ENCODE assay signal across 15 cellular contexts in the genomic region with DNA sequence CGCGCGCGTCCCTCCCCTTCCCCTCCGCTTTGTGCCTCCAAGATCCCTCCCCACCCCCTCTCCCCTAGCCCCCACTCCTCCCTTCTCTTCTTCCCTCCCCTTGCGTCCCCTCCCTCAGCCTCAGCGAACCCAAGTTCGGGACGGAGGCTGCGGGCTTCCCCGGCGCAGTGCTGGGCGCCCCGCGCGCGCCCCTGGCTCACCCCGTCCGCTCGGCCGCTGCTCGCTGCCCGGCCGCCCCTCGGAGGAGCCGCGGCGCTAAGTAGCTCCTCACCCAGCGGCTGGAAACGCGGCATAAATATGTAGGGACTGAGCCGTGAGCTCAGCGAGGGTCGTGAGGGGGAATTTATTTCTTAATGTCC. TPM values are rescaled to one million over a fixed set of nuclear protein-coding genes. Genes with fewer than 3 reads are reported as not detected.
DNase-seq lines count a peak whose midpoint lies in the region; ATAC-seq and TF ChIP-seq lines count a peak whose summit lies in the region.
"Had no signal": no experiment of that assay in that cellular context is flagged by ENCODE, and none has a peak within 500 bp of the region (broad histone marks: within the 10 kb centered on the region; RNA-seq: fewer than 3 reads in every experiment).

A gene (minus strand): TSS at position 315 of the 359 bp plus-strand sequence. CDS start 30,557 bp downstream, outside the sequence.

- no peaks in the 10 kb centered on the region for H3K36me3 Mint-ChIP-seq in osteocyte (ENCODE audit: unreplicated experiment)

- H3K36me3 ChIP-seq in ES-I3 (ENCODE audit: insufficient read depth, low read length) (no peaks in the 10 kb centered on the region), RWPE2 (ENCODE audit: low read depth) (no peaks in the 10 kb centered on the region)
- H3K36me3 ChIP-seq: ovary had no signal

- ATAC-seq in RWPE2 (ENCODE audit: low read depth), result peak; percentile 30; the same call in 1 of the 3 replicates
- ATAC-seq: Panc1 had no signal

- peaks cover 19% of the 10 kb centered on the region for H3K27me3 ChIP-seq in RWPE2 (ENCODE audit: insufficient read depth, poor library complexity, severe bottlenecking)
- H3K27me3 ChIP-seq: ovary had no signal

- DNase-seq in RWPE2 (ENCODE audit: low spot score) (no peak), osteocyte (ENCODE audit: extremely low spot score, unreplicated experiment) (no peak), AG20443 (ENCODE audit: low spot score) (no peak)
- no peak for DNase-seq in stimulated activated CD4-positive, alpha-beta T cell treated with anti-CD3 and anti-CD28 coated beads, Interleukin-4, amount 100 ng/mL, for 4 hours
- DNase-seq in central memory CD4-positive, alpha-beta T cell, result no peak
- DNase-seq in activated CD4-positive, alpha-beta T cell treated with anti-CD3 and anti-CD28 coated beads for 4 hours, result no peak
- DNase-seq: activated CD4-positive, alpha-beta T cell treated with anti-CD3 and anti-CD28 coated beads, Interleukin-2, amount 10 ng/mL, durations not matched to agents 24 days and 14 days; AML-193; foreskin melanocyte; ovary; stimulated activated CD8-positive, alpha-beta memory T cell treated with anti-CD3 and anti-CD28 coated beads, Interleukin-4, amount 100 ng/mL, for 48 hours had no signal

- TF ChIP-seq CTCF in RWPE2 (IDR thresholded peaks at IDR 0.05; ENCODE audit: poor library complexity, severe bottlenecking) (no peak), osteocyte (IDR thresholded peaks at IDR 0.05) (no peak)

- 0 out of 2 replicates have a peak, but pooled peaks cover 4% of the 10 kb centered on the region for H3K4me1 ChIP-seq in ES-I3 (ENCODE audit: insufficient read depth, low read length)
- peaks cover 2% of the 10 kb centered on the region for H3K4me1 ChIP-seq in RWPE2 (ENCODE audit: insufficient read depth, poor library complexity, severe bottlenecking)

- H3K9ac ChIP-seq in ES-I3 (ENCODE audit: low read depth, low read length), result peak within 1 kb of the TSS; percentile 70

- H3K27ac Mint-ChIP-seq in osteocyte (ENCODE audit: unreplicated experiment), result no peak within 1 kb of the TSS
- H3K27ac Mint-ChIP-seq: activated CD4-positive, alpha-beta T cell treated with anti-CD3 and anti-CD28 coated beads, Interleukin-2, amount 10 ng/mL, durations not matched to agents 24 days and 14 days; T-helper 1 cell treated with Interleukin-12 subunit alpha and Interleukin-12 subunit beta and Interleukin-4 antibody, amounts not matched to agents 30 μg/mL and 1 μg/mL, for 36 hours had no signal

- H3K27me3 Mint-ChIP-seq in osteocyte (ENCODE audit: unreplicated experiment), result peaks cover 77% of the 10 kb centered on the region

- H3K4me3 ChIP-seq in RWPE2 (ENCODE audit: severe bottlenecking), result peak within 1 kb of the TSS; percentile 50
- peak within 1 kb of the TSS; percentile 88 for H3K4me3 ChIP-seq in iPS-11a (ENCODE audit: low read depth, low read length)
- H3K4me3 ChIP-seq: ovary had no signal

- peak within 1 kb of the TSS; percentile 32 for H3K4me3 Mint-ChIP-seq in osteocyte (ENCODE audit: unreplicated experiment)
- H3K4me3 Mint-ChIP-seq: activated CD4-positive, alpha-beta T cell treated with anti-CD3 and anti-CD28 coated beads, Interleukin-2, amount 10 ng/mL, durations not matched to agents 24 days and 14 days; T-helper 1 cell treated with Interleukin-12 subunit alpha and Interleukin-12 subunit beta and Interleukin-4 antibody, amounts not matched to agents 30 μg/mL and 1 μg/mL, for 36 hours had no signal

- H3K9me3 Mint-ChIP-seq in osteocyte (ENCODE audit: unreplicated experiment), result no peaks in the 10 kb centered on the region
- H3K9me3 Mint-ChIP-seq: activated CD4-positive, alpha-beta T cell treated with anti-CD3 and anti-CD28 coated beads, Interleukin-2, amount 10 ng/mL, durations not matched to agents 24 days and 14 days; T-helper 1 cell treated with Interleukin-12 subunit alpha and Interleukin-12 subunit beta and Interleukin-4 antibody, amounts not matched to agents 30 μg/mL and 1 μg/mL, for 36 hours had no signal

- no peak within 1 kb of the TSS for H3K27ac ChIP-seq in RWPE2 (ENCODE audit: poor library complexity, severe bottlenecking)
- H3K27ac ChIP-seq: ovary had no signal

- no peaks in the 10 kb centered on the region for H3K9me3 ChIP-seq in ES-I3 (ENCODE audit: control insufficient read depth, insufficient read depth, low read length)
- no peaks in the 10 kb centered on the region for H3K9me3 ChIP-seq in RWPE2 (ENCODE audit: severe bottlenecking)
- H3K9me3 ChIP-seq: ovary had no signal

- H3K4me1 Mint-ChIP-seq in osteocyte (ENCODE audit: unreplicated experiment), result peaks cover 4% of the 10 kb centered on the region
- H3K4me1 Mint-ChIP-seq: activated CD4-positive, alpha-beta T cell treated with anti-CD3 and anti-CD28 coated beads, Interleukin-2, amount 10 ng/mL, durations not matched to agents 24 days and 14 days had no signal

RNA-seq across cellular contexts. Expression of the gene that starts here (rescaled TPM):
- total RNA-seq in osteocyte, result 0.05 TPM in 1 of 2 replicates, not detected in the other
- total RNA-seq: activated CD4-positive, alpha-beta T cell treated with anti-CD3 and anti-CD28 coated beads, Interleukin-2, amount 10 ng/mL, durations not matched to agents 24 days and 14 days had no signal
